In genomic region chr9:124239249-124240073, GRCh38 we compare ENCODE assay signal across 10 cellular contexts. TPM values are rescaled to one million over a fixed set of nuclear protein-coding genes. Genes with fewer than 3 reads are reported as not detected.
DNase-seq lines count a peak whose midpoint lies in the region; ATAC-seq and TF ChIP-seq lines count a peak whose summit lies in the region.
"Had no signal": no experiment of that assay in that cellular context is flagged by ENCODE, and none has a peak within 500 bp of the region (broad histone marks: within the 10 kb centered on the region; RNA-seq: fewer than 3 reads in every experiment).

No MANE protein-coding gene starts in this region.

- H3K4me3 ChIP-seq in spleen (no peak overlapping the region), Caco-2 (ENCODE audit: low read depth, low read length) (no peak overlapping the region)
- H3K4me3 ChIP-seq: A549 had no signal

- H3K27ac Mint-ChIP-seq in glutamatergic neuron (ENCODE audit: unreplicated experiment): no peak overlapping the region
- H3K27ac Mint-ChIP-seq in Caco-2 (ENCODE audit: unreplicated experiment): no peak overlapping the region

- no peak for TF ChIP-seq POLR2A in spleen (IDR thresholded peaks at IDR 0.05)

- peaks cover 0 to 7% (median 2%) of the 10 kb centered on the region in 8 donors for H3K9me3 ChIP-seq in spleen
- no peaks in the 10 kb centered on the region for H3K9me3 ChIP-seq in Caco-2

- H3K4me1 Mint-ChIP-seq in glutamatergic neuron (ENCODE audit: low read depth, unreplicated experiment) (peaks cover 25% of the 10 kb centered on the region), Caco-2 (ENCODE audit: low read depth, unreplicated experiment) (no peaks in the 10 kb centered on the region)

- no peak for TF ChIP-seq CTCF in spleen (IDR thresholded peaks at IDR 0.05 in 8 of 11, conservative IDR thresholded peaks at IDR 0.05 in 3 of 11)
- no peak for TF ChIP-seq CTCF in glutamatergic neuron (IDR thresholded peaks at IDR 0.05; ENCODE audit: partially characterized antibody, unreplicated experiment)
- TF ChIP-seq CTCF in Caco-2 (IDR thresholded peaks at IDR 0.05; ENCODE audit: insufficient read depth in 1 of 2, low read depth in 1 of 2, low read length in 1 of 2, severe bottlenecking in 1 of 2, unreplicated experiment in 1 of 2): no peak

- in situ Hi-C loops in ACHN (cut with HindIII; ENCODE audit: low pct_ligation_motif_present, low pct_unique_long_range_greater_than_20kb, low sequenced_read_pairs): no loop called here

- H3K36me3 Mint-ChIP-seq in glutamatergic neuron (ENCODE audit: unreplicated experiment) (no peaks in the 10 kb centered on the region), Caco-2 (ENCODE audit: insufficient read depth, unreplicated experiment) (no peaks in the 10 kb centered on the region)

- no peak overlapping the region for H3K4me3 Mint-ChIP-seq in glutamatergic neuron (ENCODE audit: unreplicated experiment)
- no peak overlapping the region for H3K4me3 Mint-ChIP-seq in Caco-2 (ENCODE audit: unreplicated experiment)

- H3K9me3 Mint-ChIP-seq in glutamatergic neuron (ENCODE audit: unreplicated experiment) (no peaks in the 10 kb centered on the region), Caco-2 (ENCODE audit: unreplicated experiment) (no peaks in the 10 kb centered on the region)

- H3K27me3 Mint-ChIP-seq in glutamatergic neuron (ENCODE audit: unreplicated experiment) (peaks cover 11% of the 10 kb centered on the region), Caco-2 (ENCODE audit: insufficient read depth, unreplicated experiment) (no peaks in the 10 kb centered on the region)

- no peaks in the 10 kb centered on the region for H3K27me3 ChIP-seq in spleen (replicated peaks in 1 of 7)
- no peaks in the 10 kb centered on the region for H3K27me3 ChIP-seq in Caco-2 (replicated peaks; ENCODE audit: control insufficient read depth, insufficient read depth, low read length)

- H3K4me1 ChIP-seq in spleen: peaks cover 27 to 49% (median 35%) of the 10 kb centered on the region in 6 donors
- H3K4me1 ChIP-seq in Caco-2: no peaks in the 10 kb centered on the region
- H3K4me1 ChIP-seq: A549 had no signal

- CTCF ChIA-PET in Caco-2 (lab: Charles Lee): no interaction called here

- no TSS peak for BruUV-seq in Caco-2 (replicated peaks; lab: Mats Ljungman, UMichigan)

- peak; percentile 78 for ATAC-seq in HG02884 (IDR thresholded peaks at IDR 0.05; ENCODE audit: unreplicated experiment)
- ATAC-seq: A549 had no signal

- peak; percentile 73 for DNase-seq in SIG-M5 treated with dmso at 0.1 percent for 504 hours (lab: John Stamatoyannopoulos, UW; ENCODE audit: unreplicated experiment)
- no peak for DNase-seq in SIG-M5 (lab: John Stamatoyannopoulos, UW)
- peak; percentile 93 for DNase-seq in SKM-1 (lab: John Stamatoyannopoulos, UW; ENCODE audit: unreplicated experiment)
- DNase-seq in spleen: no peak
- no peak for DNase-seq in glutamatergic neuron
- DNase-seq in ACHN: no peak
- no peak for DNase-seq in Caco-2
- DNase-seq: left cardiac atrium had no signal

- WGBS in spleen, 5 donors: 39 to 43% (median 42%) methylated on average over 7 of the region's 7 CpGs

- peak overlapping the region in 6 of 8 donors; percentile 20 to 67 (median 48) for H3K27ac ChIP-seq in spleen
- H3K27ac ChIP-seq: A549 had no signal

- H3K36me3 ChIP-seq in spleen: no peaks in the 10 kb centered on the region
- H3K36me3 ChIP-seq in Caco-2 (ENCODE audit: control insufficient read depth, insufficient read depth, low read length): no peaks in the 10 kb centered on the region

- POLR2A ChIA-PET in Caco-2 (lab: Charles Lee): no interaction called here

- intact Hi-C loops in spleen (cut with DNase I; ENCODE audit: low total_unique reads) (no loop called here), Caco-2 (cut with micrococcal nuclease; ENCODE audit: unreplicated experiment) (no loop called here)

RNA-seq across cellular contexts. Expression of gene NEK6, which starts 18.3 kb away (rescaled TPM):
- total RNA-seq in spleen: 10 to 100 TPM; 32.8 to 71.3 (median 55.0) TPM
- polyA plus RNA-seq in spleen: 10 to 100 TPM; 11.2 to 19.7 (median 11.6) TPM
- total RNA-seq in glutamatergic neuron (ENCODE audit: unreplicated experiment): 5.4 TPM
- 56.6 and 66.6 TPM in 2 replicates for total RNA-seq in Caco-2 (2022)

Comparison
In these comparisons a context has a peak if more than half of its experiments do, and no peak if none do; other contexts are left out.
1. DNase-seq: peak in SIG-M5 treated with dmso at 0.1 percent for 504 hours (single experiment) and SKM-1 (single experiment); none in SIG-M5 (single experiment), spleen (single experiment), glutamatergic neuron (single experiment), ACHN (single experiment) and Caco-2 (0 of 2).